Comparison of ENCODE assay signal across 10 cellular contexts in genomic region chr4:186936496-186937375, GRCh38.
DNase-seq lines count a peak whose midpoint lies in the region; ATAC-seq, FAIRE-seq and TF ChIP-seq lines count a peak whose summit lies in the region.
"Had no signal": no experiment of that assay in that cellular context is flagged by ENCODE, and none has a peak within 500 bp of the region (broad histone marks: within the 10 kb centered on the region; RNA-seq: fewer than 3 reads in every experiment).

No MANE protein-coding gene starts in this region.

- H3K36me3 ChIP-seq in heart right ventricle: no peaks in the 10 kb centered on the region
- H3K36me3 ChIP-seq in skeletal muscle satellite cell (ENCODE audit: insufficient read depth, low read length): no peaks in the 10 kb centered on the region

- intact Hi-C loops in heart right ventricle (cut with DNase I): loop anchor here in 1 of 10 donors (5.0 kb wide), 1 partner anchor 209 kb away; no protein-coding TSS in a partner anchor

- 35 to 49% methylated on average over 9 of the region's 9 CpGs for WGBS in heart right ventricle, 2 donors

- H3K4me2 ChIP-seq in skeletal muscle satellite cell (ENCODE audit: low read length): peak overlapping the region; percentile 47

- H3K9me3 ChIP-seq in heart right ventricle: no peaks in the 10 kb centered on the region
- H3K9me3 ChIP-seq in skeletal muscle satellite cell (replicated peaks; ENCODE audit: low read length): no peaks in the 10 kb centered on the region

- no peaks in the 10 kb centered on the region for H3K36me3 Mint-ChIP-seq in activated CD4-positive, alpha-beta T cell treated with anti-CD3 and anti-CD28 coated beads, Interleukin-2, amount 10 ng/mL, durations not matched to agents 7 days and 5 days (ENCODE audit: low read depth)

- TF ChIP-seq POLR2A in H54 (IDR thresholded peaks at IDR 0.05; ENCODE audit: low read depth, low read length): no peak

- TF ChIP-seq CTCF in WI38 (IDR thresholded peaks at IDR 0.05; ENCODE audit: low read depth, low read length): no peak
- TF ChIP-seq CTCF in heart right ventricle (IDR thresholded peaks at IDR 0.05): peak in 2 of 9 donors; percentile 13 to 15

- FAIRE-seq in H54 (lab: Jason Lieb, UNC): no peak

- peak overlapping the region in 7 of 10 donors; percentile 27 to 69 (median 50) for H3K27ac ChIP-seq in heart right ventricle

- H3K27me3 ChIP-seq in heart right ventricle (no peaks in the 10 kb centered on the region), skeletal muscle satellite cell (ENCODE audit: control insufficient read depth, insufficient read depth, low read length) (no peaks in the 10 kb centered on the region)

- peak overlapping the region; percentile 39 for H3K4me3 ChIP-seq in WI38 (ENCODE audit: low read depth, low read length)
- H3K4me3 ChIP-seq in heart right ventricle: peak overlapping the region in 2 of 10 donors; percentile 2 to 3
- no peak overlapping the region for H3K4me3 ChIP-seq in skeletal muscle satellite cell (ENCODE audit: low read length)

- ATAC-seq in heart right ventricle: peak in 6 of 8 donors; percentile 35 to 65 (median 42)
- ATAC-seq in HG03280 (IDR thresholded peaks at IDR 0.05; ENCODE audit: unreplicated experiment): no peak
- ATAC-seq: activated naive CD8-positive, alpha-beta T cell treated with anti-CD3 and anti-CD28 coated beads, Interleukin-2, amount 50 U/mL, for 24 hours had no signal

- H3K4me3 Mint-ChIP-seq in activated CD4-positive, alpha-beta T cell treated with anti-CD3 and anti-CD28 coated beads, Interleukin-2, amount 10 ng/mL, durations not matched to agents 7 days and 5 days: no peak overlapping the region
- H3K4me3 Mint-ChIP-seq: activated naive CD8-positive, alpha-beta T cell treated with anti-CD3 and anti-CD28 coated beads, Interleukin-2, amount 50 U/mL, for 24 hours had no signal

- CTCF ChIA-PET in activated CD4-positive, alpha-beta T cell treated with anti-CD3 and anti-CD28 coated beads, Interleukin-2, amount 10 ng/mL, durations not matched to agents 7 days and 5 days (lab: Charles Lee): no interaction called here

- POLR2A ChIA-PET in activated CD4-positive, alpha-beta T cell treated with anti-CD3 and anti-CD28 coated beads, Interleukin-2, amount 10 ng/mL, durations not matched to agents 7 days and 5 days (lab: Charles Lee): no interaction called here

- H3K4me1 ChIP-seq in heart right ventricle: peaks cover 0 to 20% (median 0%) of the 10 kb centered on the region in 9 donors
- peaks cover 31% of the 10 kb centered on the region for H3K4me1 ChIP-seq in skeletal muscle satellite cell (ENCODE audit: control insufficient read depth, insufficient read depth, low read length)

- H3K27me3 Mint-ChIP-seq in activated CD4-positive, alpha-beta T cell treated with anti-CD3 and anti-CD28 coated beads, Interleukin-2, amount 10 ng/mL, durations not matched to agents 7 days and 5 days: no peaks in the 10 kb centered on the region
- H3K27me3 Mint-ChIP-seq: activated naive CD8-positive, alpha-beta T cell treated with anti-CD3 and anti-CD28 coated beads, Interleukin-2, amount 50 U/mL, for 24 hours had no signal

- peak overlapping the region; percentile 57 for H3K9ac ChIP-seq in skeletal muscle satellite cell (ENCODE audit: low read depth, low read length)

- no peaks in the 10 kb centered on the region for H3K9me3 Mint-ChIP-seq in activated CD4-positive, alpha-beta T cell treated with anti-CD3 and anti-CD28 coated beads, Interleukin-2, amount 10 ng/mL, durations not matched to agents 7 days and 5 days

- H3K4me1 Mint-ChIP-seq in activated CD4-positive, alpha-beta T cell treated with anti-CD3 and anti-CD28 coated beads, Interleukin-2, amount 10 ng/mL, durations not matched to agents 7 days and 5 days: no peaks in the 10 kb centered on the region
- H3K4me1 Mint-ChIP-seq: activated naive CD8-positive, alpha-beta T cell treated with anti-CD3 and anti-CD28 coated beads, Interleukin-2, amount 50 U/mL, for 24 hours had no signal

- no peak overlapping the region for H3K27ac Mint-ChIP-seq in activated CD4-positive, alpha-beta T cell treated with anti-CD3 and anti-CD28 coated beads, Interleukin-2, amount 10 ng/mL, durations not matched to agents 7 days and 5 days
- H3K27ac Mint-ChIP-seq: activated naive CD8-positive, alpha-beta T cell treated with anti-CD3 and anti-CD28 coated beads, Interleukin-2, amount 50 U/mL, for 24 hours had no signal

- DNase-seq in H54 (ENCODE audit: insufficient read length, low spot score): peak; percentile 18
- DNase-seq in heart right ventricle: no peak
- no peak for DNase-seq in activated CD4-positive, alpha-beta T cell treated with anti-CD3 and anti-CD28 coated beads, Interleukin-2, amount 10 ng/mL, durations not matched to agents 7 days and 5 days
- DNase-seq in cortex of kidney (lab: John Stamatoyannopoulos, UW): no peak
- no peak for DNase-seq in NCI-H1417 treated with DMSO at 0.1 percent for 48 hours (lab: John Stamatoyannopoulos, UW)
- DNase-seq: activated naive CD8-positive, alpha-beta T cell treated with anti-CD3 and anti-CD28 coated beads, Interleukin-2, amount 50 U/mL, for 24 hours; Kasumi-1 had no signal
